In the genomic region with DNA sequence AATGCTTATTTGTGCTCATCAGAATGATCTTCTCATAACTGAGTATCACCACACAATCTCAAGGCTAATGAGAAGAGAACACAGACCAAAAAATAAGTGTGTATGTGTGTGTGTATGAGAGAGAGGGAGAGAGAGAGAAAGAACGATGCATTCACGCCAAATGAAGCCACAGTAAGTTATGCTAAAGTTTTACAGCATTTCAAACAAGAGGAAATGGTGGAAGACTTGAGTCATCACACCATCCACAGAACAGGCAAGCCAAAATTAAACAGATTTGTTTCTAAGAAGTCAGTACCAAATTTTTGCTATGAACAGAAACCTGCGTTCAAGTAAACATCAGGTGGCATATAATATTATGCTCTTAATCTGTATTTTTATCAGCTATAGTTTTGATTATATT, we compare ENCODE assay signal across 11 cellular contexts.
DNase-seq lines count a peak whose midpoint lies in the region; ATAC-seq and FAIRE-seq lines count a peak whose summit lies in the region.
"Had no signal": no experiment of that assay in that cellular context is flagged by ENCODE, and none has a peak within 500 bp of the region (broad histone marks: within the 10 kb centered on the region; RNA-seq: fewer than 3 reads in every experiment).

No MANE protein-coding gene starts in this region.

- CTCF ChIA-PET in activated CD8-positive, alpha-beta memory T cell treated with anti-CD3 and anti-CD28 coated beads, Interleukin-2, amount 10 ng/mL, durations not matched to agents 7 days and 5 days (lab: Charles Lee): interaction anchor here (1.0 to 1.5 kb wide), 4 partner anchors 9 to 100 kb away, joined by 3 to 5 read pairs (median 3); no protein-coding TSS in a partner anchor
- CTCF ChIA-PET in T-cell (lab: Charles Lee): interaction anchor here (0.8 to 1.1 kb wide), 2 partner anchors 59 to 107 kb away, joined by 3 to 4 read pairs; no protein-coding TSS in a partner anchor

- peak overlapping the region; percentile 98 for H3K27ac Mint-ChIP-seq in activated CD8-positive, alpha-beta memory T cell treated with anti-CD3 and anti-CD28 coated beads, Interleukin-2, amount 10 ng/mL, durations not matched to agents 7 days and 5 days
- H3K27ac Mint-ChIP-seq in T-cell: peak overlapping the region; percentile 3 to 68
- H3K27ac Mint-ChIP-seq in stimulated activated effector memory CD8-positive, alpha-beta T cell treated with anti-CD3 and anti-CD28 coated beads, Interleukin-12 subunit alpha, Interleukin-12 subunit beta, amount 100 ng/mL, for 72 hours: peak overlapping the region; percentile 93

- peaks cover 61% of the 10 kb centered on the region for H3K4me1 Mint-ChIP-seq in activated CD8-positive, alpha-beta memory T cell treated with anti-CD3 and anti-CD28 coated beads, Interleukin-2, amount 10 ng/mL, durations not matched to agents 7 days and 5 days
- peaks cover 71 to 81% (median 72%) of the 10 kb centered on the region in 3 donors for H3K4me1 Mint-ChIP-seq in T-cell
- peaks cover 71% of the 10 kb centered on the region for H3K4me1 Mint-ChIP-seq in stimulated activated effector memory CD8-positive, alpha-beta T cell treated with anti-CD3 and anti-CD28 coated beads, Interleukin-12 subunit alpha, Interleukin-12 subunit beta, amount 100 ng/mL, for 72 hours

- DNase-seq in activated CD8-positive, alpha-beta memory T cell treated with anti-CD3 and anti-CD28 coated beads, Interleukin-2, amount 10 ng/mL, durations not matched to agents 7 days and 5 days: peak; percentile 43
- DNase-seq in activated CD8-positive, alpha-beta memory T cell treated with anti-CD3 and anti-CD28 coated beads, Interleukin-2, amount 50 U/mL, for 48 hours: no peak
- DNase-seq in T-cell (no peak), dermis microvascular lymphatic vessel endothelial cell (ENCODE audit: low read depth in 2 of 2) (peak; percentile 67 to 82), SHP77 (lab: John Stamatoyannopoulos, UW) (no peak), HTR-8/SVneo (ENCODE audit: insufficient read length, low spot score) (no peak)
- DNase-seq in stimulated activated effector memory CD8-positive, alpha-beta T cell treated with anti-CD3 and anti-CD28 coated beads, Interleukin-12 subunit alpha, Interleukin-12 subunit beta, amount 100 ng/mL, for 72 hours (ENCODE audit: low spot score in 2 of 2): no peak
- DNase-seq: H7 had no signal

- peak overlapping the region; percentile 59 for H3K4me3 Mint-ChIP-seq in activated CD8-positive, alpha-beta memory T cell treated with anti-CD3 and anti-CD28 coated beads, Interleukin-2, amount 10 ng/mL, durations not matched to agents 7 days and 5 days
- peak overlapping the region in 2 of 3 donors; percentile 4 to 25 for H3K4me3 Mint-ChIP-seq in T-cell
- peak overlapping the region; percentile 65 for H3K4me3 Mint-ChIP-seq in stimulated activated effector memory CD8-positive, alpha-beta T cell treated with anti-CD3 and anti-CD28 coated beads, Interleukin-12 subunit alpha, Interleukin-12 subunit beta, amount 100 ng/mL, for 72 hours
- H3K4me3 Mint-ChIP-seq: brain had no signal

- POLR2A ChIA-PET in T-cell (lab: Charles Lee): no interaction called here

- H3K27me3 Mint-ChIP-seq in activated CD8-positive, alpha-beta memory T cell treated with anti-CD3 and anti-CD28 coated beads, Interleukin-2, amount 10 ng/mL, durations not matched to agents 7 days and 5 days: no peaks in the 10 kb centered on the region
- H3K27me3 Mint-ChIP-seq in T-cell: no peaks in the 10 kb centered on the region
- H3K27me3 Mint-ChIP-seq: brain had no signal

- H3K9me3 Mint-ChIP-seq in activated CD8-positive, alpha-beta memory T cell treated with anti-CD3 and anti-CD28 coated beads, Interleukin-2, amount 10 ng/mL, durations not matched to agents 7 days and 5 days (ENCODE audit: low read depth): no peaks in the 10 kb centered on the region
- no peaks in the 10 kb centered on the region for H3K9me3 Mint-ChIP-seq in T-cell
- no peaks in the 10 kb centered on the region for H3K9me3 Mint-ChIP-seq in stimulated activated effector memory CD8-positive, alpha-beta T cell treated with anti-CD3 and anti-CD28 coated beads, Interleukin-12 subunit alpha, Interleukin-12 subunit beta, amount 100 ng/mL, for 72 hours
- H3K9me3 Mint-ChIP-seq: brain had no signal

- peak; percentile 85 for ATAC-seq in activated CD8-positive, alpha-beta memory T cell treated with anti-CD3 and anti-CD28 coated beads, Interleukin-2, amount 10 ng/mL, durations not matched to agents 7 days and 5 days
- ATAC-seq in T-cell (replicated peaks in 1 of 4) (peak; percentile 26 to 83 (median 76)), HG02840 (IDR thresholded peaks at IDR 0.05; ENCODE audit: low FRiP score, unreplicated experiment) (no peak)
- ATAC-seq in stimulated activated effector memory CD8-positive, alpha-beta T cell treated with anti-CD3 and anti-CD28 coated beads, Interleukin-12 subunit alpha, Interleukin-12 subunit beta, amount 100 ng/mL, for 72 hours: peak; percentile 77

- no peaks in the 10 kb centered on the region for H3K36me3 Mint-ChIP-seq in activated CD8-positive, alpha-beta memory T cell treated with anti-CD3 and anti-CD28 coated beads, Interleukin-2, amount 10 ng/mL, durations not matched to agents 7 days and 5 days
- no peaks in the 10 kb centered on the region for H3K36me3 Mint-ChIP-seq in T-cell
- H3K36me3 Mint-ChIP-seq in stimulated activated effector memory CD8-positive, alpha-beta T cell treated with anti-CD3 and anti-CD28 coated beads, Interleukin-12 subunit alpha, Interleukin-12 subunit beta, amount 100 ng/mL, for 72 hours: peaks cover 6% of the 10 kb centered on the region
- H3K36me3 Mint-ChIP-seq: brain had no signal

- FAIRE-seq in HTR-8/SVneo (lab: Jason Lieb, UNC): no peak
- FAIRE-seq: frontal cortex had no signal

Comparison
In these comparisons a context has a peak if more than half of its experiments do, and no peak if none do; other contexts are left out.
1. DNase-seq: peak in activated CD8-positive, alpha-beta memory T cell treated with anti-CD3 and anti-CD28 coated beads, Interleukin-2, amount 10 ng/mL, durations not matched to agents 7 days and 5 days (single experiment) and dermis microvascular lymphatic vessel endothelial cell (2 of 2); none in activated CD8-positive, alpha-beta memory T cell treated with anti-CD3 and anti-CD28 coated beads, Interleukin-2, amount 50 U/mL, for 48 hours (single experiment), T-cell (0 of 34), stimulated activated effector memory CD8-positive, alpha-beta T cell treated with anti-CD3 and anti-CD28 coated beads, Interleukin-12 subunit alpha, Interleukin-12 subunit beta, amount 100 ng/mL, for 72 hours (0 of 2), SHP77 (0 of 2) and HTR-8/SVneo (single experiment).
2. H3K27ac Mint-ChIP-seq: peak in every context shown above with its lines; median percentile 98 in activated CD8-positive, alpha-beta memory T cell treated with anti-CD3 and anti-CD28 coated beads, Interleukin-2, amount 10 ng/mL, durations not matched to agents 7 days and 5 days; 93 in stimulated activated effector memory CD8-positive, alpha-beta T cell treated with anti-CD3 and anti-CD28 coated beads, Interleukin-12 subunit alpha, Interleukin-12 subunit beta, amount 100 ng/mL, for 72 hours; 36 in T-cell.
3. H3K4me3 Mint-ChIP-seq: peak in every context shown above with its lines; median percentile 65 in stimulated activated effector memory CD8-positive, alpha-beta T cell treated with anti-CD3 and anti-CD28 coated beads, Interleukin-12 subunit alpha, Interleukin-12 subunit beta, amount 100 ng/mL, for 72 hours; 59 in activated CD8-positive, alpha-beta memory T cell treated with anti-CD3 and anti-CD28 coated beads, Interleukin-2, amount 10 ng/mL, durations not matched to agents 7 days and 5 days; 14 in T-cell.